Comparison of ENCODE assay signal across 8 cellular contexts in genomic region chr12:39723831-39724230, GRCh38.
DNase-seq lines count a peak whose midpoint lies in the region; ATAC-seq, FAIRE-seq and TF ChIP-seq lines count a peak whose summit lies in the region.

No MANE protein-coding gene starts in this region.

- TF ChIP-seq CTCF in right atrium auricular region (IDR thresholded peaks at IDR 0.05) (no peak), dorsolateral prefrontal cortex (IDR thresholded peaks at IDR 0.05 in 54 of 56, conservative IDR thresholded peaks at IDR 0.05 in 2 of 56; ENCODE audit: low read depth in 1 of 56, partially characterized antibody in 56 of 56) (no peak)

- ATAC-seq in left cardiac atrium (peak in 1 of 2 donors; percentile 78), HG02938 (IDR thresholded peaks at IDR 0.05; ENCODE audit: unreplicated experiment) (no peak)

- no peaks in the 10 kb centered on the region for H3K27me3 ChIP-seq in right atrium auricular region
- H3K27me3 ChIP-seq in dorsolateral prefrontal cortex: no peaks in the 10 kb centered on the region

- no peaks in the 10 kb centered on the region for H3K4me1 ChIP-seq in right atrium auricular region

- intact Hi-C loops in left cardiac atrium (cut with DNase I) (no loop called here), dorsolateral prefrontal cortex (cut with DNase I) (no loop called here)

- H3K9me3 ChIP-seq in right atrium auricular region: peaks cover 0 to 7% of the 10 kb centered on the region in 2 donors

- DNase-seq in left cardiac atrium: peak; percentile 35
- DNase-seq in right atrium auricular region (ENCODE audit: low spot score): no peak
- DNase-seq in NCI-H69 (lab: John Stamatoyannopoulos, UW): peak; percentile 26
- DNase-seq in dorsolateral prefrontal cortex: peak in 5 of 10 donors; percentile 6 to 68 (median 59)
- DNase-seq in urothelium cell line (ENCODE audit: low spot score): peak; percentile 81
- no peak for DNase-seq in LoVo (ENCODE audit: low spot score)
- no peak for DNase-seq in stimulated activated CD4-positive, alpha-beta T cell treated with anti-CD3 and anti-CD28 coated beads, Interleukin-4, amount 100 ng/mL, for 1 hour

- H3K27ac ChIP-seq in right atrium auricular region (no peak overlapping the region), dorsolateral prefrontal cortex (peak overlapping the region in 30 of 59 donors; percentile 8 to 77 (median 50))

- FAIRE-seq in urothelium cell line (lab: Jason Lieb, UNC): peak; percentile 93

- H3K36me3 ChIP-seq in right atrium auricular region: no peaks in the 10 kb centered on the region

- H3K4me3 ChIP-seq in right atrium auricular region (no peak overlapping the region), dorsolateral prefrontal cortex (no peak overlapping the region)

Comparison
In these comparisons a context has a peak if more than half of its experiments do, and no peak if none do; other contexts are left out.
1. DNase-seq: peak in left cardiac atrium (single experiment), NCI-H69 (single experiment) and urothelium cell line (single experiment); none in right atrium auricular region (single experiment), LoVo (single experiment) and stimulated activated CD4-positive, alpha-beta T cell treated with anti-CD3 and anti-CD28 coated beads, Interleukin-4, amount 100 ng/mL, for 1 hour (single experiment).
2. H3K27ac ChIP-seq: peak in dorsolateral prefrontal cortex (30 of 59); none in right atrium auricular region (0 of 2).